In the genomic region with DNA sequence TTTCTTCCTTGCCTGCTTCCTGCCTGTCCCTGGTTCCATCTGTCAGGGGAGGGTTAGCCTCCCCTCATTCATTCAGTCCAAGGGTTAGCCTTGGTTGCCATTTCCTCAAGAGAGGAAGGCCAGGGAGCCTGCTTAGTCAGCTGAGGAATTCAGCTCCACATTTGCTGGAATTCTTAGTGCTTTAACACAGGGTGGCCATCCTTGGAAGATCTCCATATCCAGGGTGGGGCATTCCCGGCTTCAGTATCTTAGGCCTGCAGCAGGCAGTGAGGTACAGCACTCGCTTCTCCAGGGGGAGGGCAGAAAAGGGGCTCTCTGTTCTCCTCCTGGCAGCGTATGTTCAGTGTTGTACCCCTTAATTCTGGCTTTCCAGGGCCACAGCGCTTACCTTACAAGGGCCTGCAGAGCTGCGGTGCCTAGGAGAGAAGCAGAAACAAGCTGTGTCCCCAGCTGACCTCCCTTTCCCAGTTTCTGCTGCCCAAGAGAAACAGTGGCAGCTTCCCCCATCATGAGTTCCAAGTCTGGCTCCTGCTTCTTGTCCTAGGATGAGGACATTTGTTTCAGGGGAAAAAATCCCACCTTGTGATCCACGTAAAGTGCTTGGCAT, we compare ENCODE assay signal across 19 cellular contexts.
"Had no signal": no experiment of that assay in that cellular context is flagged by ENCODE, and none has a peak within 500 bp of the region (broad histone marks: within the 10 kb centered on the region; RNA-seq: fewer than 3 reads in every experiment).

No MANE protein-coding gene starts in this region.

- H3K4me1 ChIP-seq: prostate gland, stomach, testis, upper lobe of left lung had no signal

- ATAC-seq: activated T-cell treated with anti-CD3 and anti-CD28 coated beads, Interleukin-2, amount 50 U/mL, for 72 hours had no signal

- H3K9me3 Mint-ChIP-seq: activated B cell treated with CpG ODN at 0.5 μM for 24 hours; activated T-cell treated with anti-CD3 and anti-CD28 coated beads, Interleukin-2, amount 50 U/mL, for 72 hours; nephron progenitor cell; T-helper 2 cell treated with Interferon-gamma antibody and Interleukin-4, amounts not matched to agents 5 μg/mL and 100 μg/mL, for 36 hours had no signal

- DNase-seq: activated B cell treated with CpG ODN at 0.5 μM for 24 hours; activated CD4-positive, alpha-beta T cell treated with anti-CD3 and anti-CD28 coated beads for 48 hours; activated CD8-positive, alpha-beta memory T cell treated with anti-CD3 and anti-CD28 coated beads, Interleukin-2, amount 50 U/mL, for 48 hours; activated gamma-delta T cell; activated T-cell treated with anti-CD3 and anti-CD28 coated beads, Interleukin-2, amount 50 U/mL, for 72 hours; dorsolateral prefrontal cortex; erythroblast; kidney glomerular epithelial cell; nephron progenitor cell; occipital lobe; right cardiac atrium; stomach; SW 1271; testis; upper lobe of left lung had no signal

- H3K27me3 ChIP-seq: cardiac muscle cell, dorsolateral prefrontal cortex, stomach, testis, upper lobe of left lung had no signal

- H3K4me3 Mint-ChIP-seq: activated B cell treated with CpG ODN at 0.5 μM for 24 hours; activated T-cell treated with anti-CD3 and anti-CD28 coated beads, Interleukin-2, amount 50 U/mL, for 72 hours; nephron progenitor cell; T-helper 2 cell treated with Interferon-gamma antibody and Interleukin-4, amounts not matched to agents 5 μg/mL and 100 μg/mL, for 36 hours had no signal

- H3K4me1 Mint-ChIP-seq: activated B cell treated with CpG ODN at 0.5 μM for 24 hours had no signal

- H3K36me3 ChIP-seq: prostate gland had no signal

- H3K27ac ChIP-seq: cardiac muscle cell, dorsolateral prefrontal cortex, prostate gland, stomach, testis, upper lobe of left lung had no signal

- H3K9me3 ChIP-seq: prostate gland, stomach, testis, upper lobe of left lung had no signal

- H3K27me3 Mint-ChIP-seq: activated B cell treated with CpG ODN at 0.5 μM for 24 hours had no signal

- H3K4me2 ChIP-seq: smooth muscle cell had no signal

- H3K27ac Mint-ChIP-seq: activated B cell treated with CpG ODN at 0.5 μM for 24 hours; activated T-cell treated with anti-CD3 and anti-CD28 coated beads, Interleukin-2, amount 50 U/mL, for 72 hours; T-helper 2 cell treated with Interferon-gamma antibody and Interleukin-4, amounts not matched to agents 5 μg/mL and 100 μg/mL, for 36 hours had no signal

- H3K4me3 ChIP-seq: cardiac muscle cell, dorsolateral prefrontal cortex, prostate gland, smooth muscle cell, stomach, testis, upper lobe of left lung had no signal
